Comparison of ENCODE assay signal across 34 cellular contexts in the genomic region with DNA sequence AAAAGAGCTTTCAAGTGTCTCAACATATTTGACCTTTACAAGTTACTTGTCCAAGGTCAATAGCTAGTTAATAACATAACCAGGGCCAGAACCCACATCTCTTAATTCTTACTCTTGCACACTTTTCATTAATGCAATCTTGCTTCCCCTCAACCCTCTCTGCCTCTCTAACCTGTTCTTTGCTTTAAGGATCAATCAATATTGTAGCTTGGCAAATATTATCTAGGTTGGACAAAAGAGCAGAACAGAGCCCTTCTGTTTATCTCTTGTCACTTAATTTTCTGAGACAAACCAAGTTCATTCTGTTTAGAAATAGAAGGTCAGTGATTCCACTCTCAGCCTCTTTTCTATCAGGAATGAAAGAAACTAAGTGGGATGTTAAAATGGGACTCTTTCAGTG.
"Had no signal": no experiment of that assay in that cellular context is flagged by ENCODE, and none has a peak within 500 bp of the region (broad histone marks: within the 10 kb centered on the region; RNA-seq: fewer than 3 reads in every experiment).

No MANE protein-coding gene starts in this region.

- H3K4me3 ChIP-seq: MG63 had no signal

- H3K36me3 ChIP-seq: MG63 had no signal

- H3K4me2 ChIP-seq: KMS-11 had no signal

- H3K27me3 ChIP-seq: MG63 had no signal

- H3K9me3 ChIP-seq: MG63 had no signal

- H3K27ac ChIP-seq: KMS-11 had no signal

- DNase-seq: Karpas-422, Kasumi-1, MG63, MM.1S, MV-4-11, NCI-H1048, NCI-H1092, NCI-H1092 treated with DMSO at 0.1 percent for 48 hours, NCI-H1105, NCI-H1105 treated with DMSO at 0.1 percent for 48 hours, NCI-H1417, NCI-H1417 treated with DMSO at 0.1 percent for 48 hours, NCI-H1436, NCI-H1436 treated with DMSO at 0.1 percent for 48 hours, NCI-H146, NCI-H1694, NCI-H1694 treated with DMSO at 0.1 percent for 48 hours, NCI-H187, NCI-H187 treated with DMSO at 0.1 percent for 48 hours, NCI-H1930, NCI-H2029, NCI-H2029 treated with DMSO at 0.1 percent for 48 hours, NCI-H2081 treated with DMSO at 0.1 percent for 48 hours, NCI-H2107, NCI-H2171, NCI-H2171 treated with DMSO at 0.1 percent for 48 hours, NCI-H2227 treated with DMSO at 0.1 percent for 48 hours, NCI-H226, NCI-H345, NCI-H446, NCI-H446 treated with DMSO at 0.1 percent for 48 hours, NCI-H510A, NCI-H510A treated with DMSO at 0.1 percent for 48 hours had no signal

- H3K9ac ChIP-seq: KMS-11 had no signal
